In genomic region chr12:89390802-89391673, GRCh38 we compare ENCODE assay signal across 1 cellular context.
A peak's percentile ranks its signal among the peaks of the same experiment; 100 is the strongest.
TF ChIP-seq lines count a peak whose summit lies in the region.

No MANE protein-coding gene starts in this region.

TF ChIP-seq in HepG2, 621 proteins besides CTCF, POLR2A, EP300 and RAD21 (continued from another document and continues in another):
- TF ChIP-seq, protein P1, sequence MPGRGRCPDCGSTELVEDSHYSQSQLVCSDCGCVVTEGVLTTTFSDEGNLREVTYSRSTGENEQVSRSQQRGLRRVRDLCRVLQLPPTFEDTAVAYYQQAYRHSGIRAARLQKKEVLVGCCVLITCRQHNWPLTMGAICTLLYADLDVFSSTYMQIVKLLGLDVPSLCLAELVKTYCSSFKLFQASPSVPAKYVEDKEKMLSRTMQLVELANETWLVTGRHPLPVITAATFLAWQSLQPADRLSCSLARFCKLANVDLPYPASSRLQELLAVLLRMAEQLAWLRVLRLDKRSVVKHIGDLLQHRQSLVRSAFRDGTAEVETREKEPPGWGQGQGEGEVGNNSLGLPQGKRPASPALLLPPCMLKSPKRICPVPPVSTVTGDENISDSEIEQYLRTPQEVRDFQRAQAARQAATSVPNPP (CRISPR knock-in tag; IDR thresholded peaks at IDR 0.05) = no peak
- TF ChIP-seq SMC3 (IDR thresholded peaks at IDR 0.05; ENCODE audit: low read length) = no peak
- TF ChIP-seq CEBPB (IDR thresholded peaks at IDR 0.05; ENCODE audit: borderline replicate concordance, low read depth, low read length) = no peak
- no peak for TF ChIP-seq MED8 (CRISPR knock-in tag; IDR thresholded peaks at IDR 0.05; ENCODE audit: insufficient replicate concordance)
- peak; percentile 56; the same call in 1 of the 2 replicates for TF ChIP-seq ATF3 (CRISPR knock-in tag; IDR thresholded peaks at IDR 0.05)
- TF ChIP-seq KDM3A (CRISPR knock-in tag; IDR thresholded peaks at IDR 0.05; ENCODE audit: low read depth) = peak; percentile 78; the same call in 1 of the 2 replicates
- 0 out of 2 replicates have a peak, but pooled peaks have one; percentile 36 for TF ChIP-seq ZSCAN21 (CRISPR knock-in tag; IDR thresholded peaks at IDR 0.05; ENCODE audit: borderline replicate concordance)
- TF ChIP-seq ELF1 (CRISPR knock-in tag; IDR thresholded peaks at IDR 0.05) = peak; percentile 94
- TF ChIP-seq, protein P2, sequence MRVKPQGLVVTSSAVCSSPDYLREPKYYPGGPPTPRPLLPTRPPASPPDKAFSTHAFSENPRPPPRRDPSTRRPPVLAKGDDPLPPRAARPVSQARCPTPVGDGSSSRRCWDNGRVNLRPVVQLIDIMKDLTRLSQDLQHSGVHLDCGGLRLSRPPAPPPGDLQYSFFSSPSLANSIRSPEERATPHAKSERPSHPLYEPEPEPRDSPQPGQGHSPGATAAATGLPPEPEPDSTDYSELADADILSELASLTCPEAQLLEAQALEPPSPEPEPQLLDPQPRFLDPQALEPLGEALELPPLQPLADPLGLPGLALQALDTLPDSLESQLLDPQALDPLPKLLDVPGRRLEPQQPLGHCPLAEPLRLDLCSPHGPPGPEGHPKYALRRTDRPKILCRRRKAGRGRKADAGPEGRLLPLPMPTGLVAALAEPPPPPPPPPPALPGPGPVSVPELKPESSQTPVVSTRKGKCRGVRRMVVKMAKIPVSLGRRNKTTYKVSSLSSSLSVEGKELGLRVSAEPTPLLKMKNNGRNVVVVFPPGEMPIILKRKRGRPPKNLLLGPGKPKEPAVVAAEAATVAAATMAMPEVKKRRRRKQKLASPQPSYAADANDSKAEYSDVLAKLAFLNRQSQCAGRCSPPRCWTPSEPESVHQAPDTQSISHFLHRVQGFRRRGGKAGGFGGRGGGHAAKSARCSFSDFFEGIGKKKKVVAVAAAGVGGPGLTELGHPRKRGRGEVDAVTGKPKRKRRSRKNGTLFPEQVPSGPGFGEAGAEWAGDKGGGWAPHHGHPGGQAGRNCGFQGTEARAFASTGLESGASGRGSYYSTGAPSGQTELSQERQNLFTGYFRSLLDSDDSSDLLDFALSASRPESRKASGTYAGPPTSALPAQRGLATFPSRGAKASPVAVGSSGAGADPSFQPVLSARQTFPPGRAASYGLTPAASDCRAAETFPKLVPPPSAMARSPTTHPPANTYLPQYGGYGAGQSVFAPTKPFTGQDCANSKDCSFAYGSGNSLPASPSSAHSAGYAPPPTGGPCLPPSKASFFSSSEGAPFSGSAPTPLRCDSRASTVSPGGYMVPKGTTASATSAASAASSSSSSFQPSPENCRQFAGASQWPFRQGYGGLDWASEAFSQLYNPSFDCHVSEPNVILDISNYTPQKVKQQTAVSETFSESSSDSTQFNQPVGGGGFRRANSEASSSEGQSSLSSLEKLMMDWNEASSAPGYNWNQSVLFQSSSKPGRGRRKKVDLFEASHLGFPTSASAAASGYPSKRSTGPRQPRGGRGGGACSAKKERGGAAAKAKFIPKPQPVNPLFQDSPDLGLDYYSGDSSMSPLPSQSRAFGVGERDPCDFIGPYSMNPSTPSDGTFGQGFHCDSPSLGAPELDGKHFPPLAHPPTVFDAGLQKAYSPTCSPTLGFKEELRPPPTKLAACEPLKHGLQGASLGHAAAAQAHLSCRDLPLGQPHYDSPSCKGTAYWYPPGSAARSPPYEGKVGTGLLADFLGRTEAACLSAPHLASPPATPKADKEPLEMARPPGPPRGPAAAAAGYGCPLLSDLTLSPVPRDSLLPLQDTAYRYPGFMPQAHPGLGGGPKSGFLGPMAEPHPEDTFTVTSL (CRISPR knock-in tag; IDR thresholded peaks at IDR 0.05; ENCODE audit: borderline replicate concordance) = peak; percentile 74; the same call in 1 of the 2 replicates
- peak; percentile 67; the same call in 1 of the 2 replicates for TF ChIP-seq SSRP1 (CRISPR knock-in tag; IDR thresholded peaks at IDR 0.05)
- peak; percentile 74 for TF ChIP-seq FOXK2 (IDR thresholded peaks at IDR 0.05)
- peak; percentile 97 for TF ChIP-seq NFKBIZ (CRISPR knock-in tag; IDR thresholded peaks at IDR 0.05)
- no peak for TF ChIP-seq U2AF1 (optimal IDR thresholded peaks at IDR 0.05; ENCODE audit: low read depth, low read length)
- TF ChIP-seq ZNF414 (CRISPR knock-in tag; IDR thresholded peaks at IDR 0.05) = peak; percentile 48; the same call in 1 of the 2 replicates
- TF ChIP-seq ZZZ3 (CRISPR knock-in tag; IDR thresholded peaks at IDR 0.05; ENCODE audit: borderline replicate concordance) = no peak
- TF ChIP-seq AGO2 (optimal IDR thresholded peaks at IDR 0.05; ENCODE audit: low read depth, low read length) = no peak
- no peak for TF ChIP-seq PAX8 (CRISPR knock-in tag; IDR thresholded peaks at IDR 0.05; ENCODE audit: borderline replicate concordance)
- no peak for TF ChIP-seq FLYWCH1 (CRISPR knock-in tag; IDR thresholded peaks at IDR 0.05)
- TF ChIP-seq, protein P3, sequence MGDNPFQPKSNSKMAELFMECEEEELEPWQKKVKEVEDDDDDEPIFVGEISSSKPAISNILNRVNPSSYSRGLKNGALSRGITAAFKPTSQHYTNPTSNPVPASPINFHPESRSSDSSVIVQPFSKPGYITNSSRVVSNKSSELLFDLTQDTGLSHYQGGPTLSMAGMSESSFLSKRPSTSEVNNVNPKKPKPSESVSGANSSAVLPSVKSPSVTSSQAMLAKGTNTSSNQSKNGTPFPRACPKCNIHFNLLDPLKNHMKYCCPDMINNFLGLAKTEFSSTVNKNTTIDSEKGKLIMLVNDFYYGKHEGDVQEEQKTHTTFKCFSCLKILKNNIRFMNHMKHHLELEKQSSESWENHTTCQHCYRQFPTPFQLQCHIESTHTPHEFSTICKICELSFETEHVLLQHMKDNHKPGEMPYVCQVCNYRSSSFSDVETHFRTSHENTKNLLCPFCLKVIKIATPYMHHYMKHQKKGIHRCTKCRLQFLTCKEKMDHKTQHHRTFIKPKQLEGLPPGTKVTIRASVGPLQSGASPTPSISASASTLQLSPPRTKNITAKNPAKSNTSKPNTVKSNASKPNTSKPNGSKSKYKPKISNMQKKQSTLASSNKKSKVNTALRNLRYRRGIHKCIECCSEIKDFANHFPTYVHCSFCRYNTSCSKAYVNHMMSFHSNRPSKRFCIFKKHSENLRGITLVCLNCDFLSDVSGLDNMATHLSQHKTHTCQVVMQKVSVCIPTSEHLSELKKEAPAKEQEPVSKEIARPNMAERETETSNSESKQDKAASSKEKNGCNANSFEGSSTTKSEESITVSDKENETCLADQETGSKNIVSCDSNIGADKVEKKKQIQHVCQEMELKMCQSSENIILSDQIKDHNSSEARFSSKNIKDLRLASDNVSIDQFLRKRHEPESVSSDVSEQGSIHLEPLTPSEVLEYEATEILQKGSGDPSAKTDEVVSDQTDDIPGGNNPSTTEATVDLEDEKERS (CRISPR knock-in tag; IDR thresholded peaks at IDR 0.05) = peak; percentile 77
- TF ChIP-seq SMARCE1 (IDR thresholded peaks at IDR 0.05; ENCODE audit: borderline replicate concordance) = no peak
- TF ChIP-seq ZNF3 (CRISPR knock-in tag; IDR thresholded peaks at IDR 0.05) = no peak
- no peak for TF ChIP-seq NR3C1 (CRISPR knock-in tag; IDR thresholded peaks at IDR 0.05)
- TF ChIP-seq TSC22D2 (CRISPR knock-in tag; IDR thresholded peaks at IDR 0.05; ENCODE audit: borderline replicate concordance) = no peak
- no peak for TF ChIP-seq ZNF484 (CRISPR knock-in tag; IDR thresholded peaks at IDR 0.05; ENCODE audit: borderline replicate concordance, low read depth)
- TF ChIP-seq, protein P4, sequence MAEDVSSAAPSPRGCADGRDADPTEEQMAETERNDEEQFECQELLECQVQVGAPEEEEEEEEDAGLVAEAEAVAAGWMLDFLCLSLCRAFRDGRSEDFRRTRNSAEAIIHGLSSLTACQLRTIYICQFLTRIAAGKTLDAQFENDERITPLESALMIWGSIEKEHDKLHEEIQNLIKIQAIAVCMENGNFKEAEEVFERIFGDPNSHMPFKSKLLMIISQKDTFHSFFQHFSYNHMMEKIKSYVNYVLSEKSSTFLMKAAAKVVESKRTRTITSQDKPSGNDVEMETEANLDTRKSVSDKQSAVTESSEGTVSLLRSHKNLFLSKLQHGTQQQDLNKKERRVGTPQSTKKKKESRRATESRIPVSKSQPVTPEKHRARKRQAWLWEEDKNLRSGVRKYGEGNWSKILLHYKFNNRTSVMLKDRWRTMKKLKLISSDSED (CRISPR knock-in tag; IDR thresholded peaks at IDR 0.05) = no peak
- TF ChIP-seq, protein P5, sequence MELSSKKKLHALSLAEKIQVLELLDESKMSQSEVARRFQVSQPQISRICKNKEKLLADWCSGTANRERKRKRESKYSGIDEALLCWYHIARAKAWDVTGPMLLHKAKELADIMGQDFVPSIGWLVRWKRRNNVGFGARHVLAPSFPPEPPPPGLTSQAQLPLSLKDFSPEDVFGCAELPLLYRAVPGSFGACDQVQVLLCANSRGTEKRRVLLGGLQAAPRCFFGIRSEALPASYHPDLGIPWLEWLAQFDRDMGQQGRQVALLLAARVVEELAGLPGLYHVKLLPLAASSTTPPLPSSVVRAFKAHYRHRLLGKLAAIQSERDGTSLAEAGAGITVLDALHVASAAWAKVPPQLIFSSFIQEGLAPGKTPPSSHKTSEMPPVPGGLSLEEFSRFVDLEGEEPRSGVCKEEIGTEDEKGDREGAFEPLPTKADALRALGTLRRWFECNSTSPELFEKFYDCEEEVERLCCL (CRISPR knock-in tag; IDR thresholded peaks at IDR 0.05; ENCODE audit: borderline replicate concordance) = no peak
- TF ChIP-seq TP53 (CRISPR knock-in tag; conservative IDR thresholded peaks at IDR 0.05) = 0 out of 2 replicates have a peak, but pooled peaks have one; percentile 61
- TF ChIP-seq SNAI1 (CRISPR knock-in tag; IDR thresholded peaks at IDR 0.05; ENCODE audit: borderline replicate concordance) = no peak
- TF ChIP-seq POLR2AphosphoS2 (IDR thresholded peaks at IDR 0.05; ENCODE audit: low read depth, low read length) = no peak
- TF ChIP-seq KLF11 (CRISPR knock-in tag; IDR thresholded peaks at IDR 0.05) = no peak
- TF ChIP-seq CAMTA2 (CRISPR knock-in tag; IDR thresholded peaks at IDR 0.05; ENCODE audit: borderline replicate concordance) = no peak
- TF ChIP-seq FOXA1 (IDR thresholded peaks at IDR 0.05) = no peak
- TF ChIP-seq FOXA1 (CRISPR knock-in tag; IDR thresholded peaks at IDR 0.05) = peak; percentile 86
- no peak for TF ChIP-seq ZNF280B (CRISPR knock-in tag; IDR thresholded peaks at IDR 0.05; ENCODE audit: borderline replicate concordance)
- TF ChIP-seq CC2D1A (CRISPR knock-in tag; IDR thresholded peaks at IDR 0.05) = no peak
- TF ChIP-seq HBP1 (CRISPR knock-in tag; IDR thresholded peaks at IDR 0.05; ENCODE audit: low read depth) = peak; percentile 85; the same call in 1 of the 2 replicates
- TF ChIP-seq MAFF (IDR thresholded peaks at IDR 0.05; ENCODE audit: low read depth, low read length) = no peak
- no peak for TF ChIP-seq ZNF724P (CRISPR knock-in tag; IDR thresholded peaks at IDR 0.05; ENCODE audit: borderline replicate concordance)
- TF ChIP-seq NONO (IDR thresholded peaks at IDR 0.05) = no peak
- TF ChIP-seq NONO (CRISPR knock-in tag; conservative IDR thresholded peaks at IDR 0.05) = 0 out of 2 replicates have a peak, but pooled peaks have one; percentile 38
- TF ChIP-seq PLRG1 (conservative IDR thresholded peaks at IDR 0.05) = no peak
- no peak for TF ChIP-seq ZBTB8A (CRISPR knock-in tag; IDR thresholded peaks at IDR 0.05; ENCODE audit: borderline replicate concordance, low read depth)
- no peak for TF ChIP-seq DNMT1 (CRISPR knock-in tag; IDR thresholded peaks at IDR 0.05)
- TF ChIP-seq JARID2 (CRISPR knock-in tag; IDR thresholded peaks at IDR 0.05; ENCODE audit: insufficient replicate concordance) = peak; percentile 35
- 0 out of 2 replicates have a peak, but pooled peaks have one; percentile 45 for TF ChIP-seq RFXANK (CRISPR knock-in tag; IDR thresholded peaks at IDR 0.05)
- TF ChIP-seq, protein P6, sequence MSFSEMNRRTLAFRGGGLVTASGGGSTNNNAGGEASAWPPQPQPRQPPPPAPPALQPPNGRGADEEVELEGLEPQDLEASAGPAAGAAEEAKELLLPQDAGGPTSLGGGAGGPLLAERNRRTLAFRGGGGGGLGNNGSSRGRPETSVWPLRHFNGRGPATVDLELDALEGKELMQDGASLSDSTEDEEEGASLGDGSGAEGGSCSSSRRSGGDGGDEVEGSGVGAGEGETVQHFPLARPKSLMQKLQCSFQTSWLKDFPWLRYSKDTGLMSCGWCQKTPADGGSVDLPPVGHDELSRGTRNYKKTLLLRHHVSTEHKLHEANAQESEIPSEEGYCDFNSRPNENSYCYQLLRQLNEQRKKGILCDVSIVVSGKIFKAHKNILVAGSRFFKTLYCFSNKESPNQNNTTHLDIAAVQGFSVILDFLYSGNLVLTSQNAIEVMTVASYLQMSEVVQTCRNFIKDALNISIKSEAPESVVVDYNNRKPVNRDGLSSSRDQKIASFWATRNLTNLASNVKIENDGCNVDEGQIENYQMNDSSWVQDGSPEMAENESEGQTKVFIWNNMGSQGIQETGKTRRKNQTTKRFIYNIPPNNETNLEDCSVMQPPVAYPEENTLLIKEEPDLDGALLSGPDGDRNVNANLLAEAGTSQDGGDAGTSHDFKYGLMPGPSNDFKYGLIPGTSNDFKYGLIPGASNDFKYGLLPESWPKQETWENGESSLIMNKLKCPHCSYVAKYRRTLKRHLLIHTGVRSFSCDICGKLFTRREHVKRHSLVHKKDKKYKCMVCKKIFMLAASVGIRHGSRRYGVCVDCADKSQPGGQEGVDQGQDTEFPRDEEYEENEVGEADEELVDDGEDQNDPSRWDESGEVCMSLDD (CRISPR knock-in tag; IDR thresholded peaks at IDR 0.05; ENCODE audit: borderline replicate concordance) = 0 out of 2 replicates have a peak, but pooled peaks have one; percentile 40
